Comparison of ENCODE assay signal across 8 cellular contexts in the genomic region with DNA sequence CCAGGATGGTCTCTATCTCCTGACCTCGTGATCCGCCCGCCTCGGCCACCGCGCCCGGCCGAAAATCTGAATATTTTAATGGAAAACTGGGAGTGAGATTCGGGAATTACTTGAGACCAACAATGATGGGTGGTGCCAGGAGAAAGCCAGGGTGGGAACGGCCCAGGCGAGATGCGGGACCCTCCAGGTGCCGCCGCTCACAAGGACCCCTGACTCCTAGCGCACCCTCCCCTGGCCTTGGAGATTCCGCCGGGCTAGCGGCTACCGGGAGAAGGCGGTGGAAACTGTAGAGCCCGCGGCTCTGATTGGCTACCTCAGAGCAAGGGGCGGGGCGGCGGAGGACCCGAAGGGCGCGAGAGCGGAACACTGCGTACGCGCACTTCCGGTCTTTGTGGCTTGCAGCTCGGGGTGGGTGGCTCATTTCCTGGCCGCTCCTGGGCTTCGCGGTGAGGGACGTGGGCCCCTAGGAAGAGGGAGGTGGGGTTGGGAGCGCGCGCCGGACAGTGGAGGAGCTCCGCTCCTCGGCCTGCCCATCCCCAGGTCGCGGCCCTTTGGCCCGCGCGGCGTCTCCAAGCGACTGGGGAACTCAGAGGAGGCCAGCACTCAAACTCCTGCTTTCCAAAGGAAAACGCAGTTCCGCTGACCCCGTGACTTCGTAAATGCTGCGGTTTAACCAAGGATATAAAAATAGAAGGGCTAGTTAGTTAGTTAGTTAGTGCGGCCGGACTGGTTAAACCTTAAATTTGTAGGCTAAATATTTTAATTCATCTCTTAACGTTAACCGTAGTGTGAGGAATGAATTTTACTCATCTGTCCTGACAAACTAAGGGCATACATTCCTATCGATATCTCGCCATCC. TPM values are rescaled to one million over a fixed set of nuclear protein-coding genes. Genes with fewer than 3 reads are reported as not detected.
DNase-seq lines count a peak whose midpoint lies in the region; ATAC-seq, FAIRE-seq and TF ChIP-seq lines count a peak whose summit lies in the region.

Gene ZNF397 (plus strand): TSS at position 371 of the 859 bp plus-strand sequence. CDS start 1,437 bp downstream, outside the sequence.

- H3K4me1 ChIP-seq in right atrium auricular region (peaks cover 0 to 10% of the 10 kb centered on the region in 2 donors), psoas muscle (peaks cover 12% of the 10 kb centered on the region)

- in situ Hi-C loops in GM13977 (cut with MboI; ENCODE audit: low pct_unique_long_range_greater_than_20kb, low sequenced_read_pairs, unreplicated experiment) = no loop called here

- H3K4me1 Mint-ChIP-seq in T-helper 1 cell treated with Interleukin-12 subunit alpha and Interleukin-12 subunit beta and Interleukin-4 antibody, amounts not matched to agents 30 μg/mL and 1 μg/mL, for 36 hours (ENCODE audit: low read depth) = peaks cover 6% of the 10 kb centered on the region

- no peak for FAIRE-seq in urothelium cell line (lab: Jason Lieb, UNC)

- TF ChIP-seq CTCF in GM13977 (IDR thresholded peaks at IDR 0.05; ENCODE audit: extremely low read depth, insufficient read depth, missing control alignments) = no peak
- no peak for TF ChIP-seq CTCF in right atrium auricular region (IDR thresholded peaks at IDR 0.05)
- no peak for TF ChIP-seq CTCF in psoas muscle (IDR thresholded peaks at IDR 0.05)

- H3K27me3 Mint-ChIP-seq in T-helper 1 cell treated with Interleukin-12 subunit alpha and Interleukin-12 subunit beta and Interleukin-4 antibody, amounts not matched to agents 30 μg/mL and 1 μg/mL, for 36 hours (ENCODE audit: low read depth) = no peaks in the 10 kb centered on the region

- H3K9me3 Mint-ChIP-seq in T-helper 1 cell treated with Interleukin-12 subunit alpha and Interleukin-12 subunit beta and Interleukin-4 antibody, amounts not matched to agents 30 μg/mL and 1 μg/mL, for 36 hours = peaks cover 27% of the 10 kb centered on the region

- H3K36me3 Mint-ChIP-seq in T-helper 1 cell treated with Interleukin-12 subunit alpha and Interleukin-12 subunit beta and Interleukin-4 antibody, amounts not matched to agents 30 μg/mL and 1 μg/mL, for 36 hours (ENCODE audit: low read depth) = peaks cover 38% of the 10 kb centered on the region

- H3K27me3 ChIP-seq in right atrium auricular region (no peaks in the 10 kb centered on the region), psoas muscle (ENCODE audit: insufficient read depth in 3 of 3, low read length in 2 of 3) (no peaks in the 10 kb centered on the region)

- peak within 1 kb of the TSS; percentile 67 to 79 for H3K4me3 ChIP-seq in right atrium auricular region
- peak within 1 kb of the TSS; percentile 90 for H3K4me3 ChIP-seq in psoas muscle

- DNase-seq in GM13977 (ENCODE audit: low spot score) (peak; percentile 94), NCI-H1694 (lab: John Stamatoyannopoulos, UW) (peak; percentile 87), right atrium auricular region (ENCODE audit: low spot score) (peak; percentile 98), psoas muscle (peak; percentile 99), urothelium cell line (ENCODE audit: low spot score) (peak; percentile 93)

- ATAC-seq in HG02884 (IDR thresholded peaks at IDR 0.05; ENCODE audit: unreplicated experiment) (peak; percentile 99), psoas muscle (peak; percentile 100)

- H3K27ac ChIP-seq in angular gyrus (ENCODE audit: low read depth, low read length) = peak within 1 kb of the TSS; percentile 98
- H3K27ac ChIP-seq in right atrium auricular region = peak within 1 kb of the TSS; percentile 94 to 98
- H3K27ac ChIP-seq in psoas muscle = peak within 1 kb of the TSS; percentile 99

- H3K9me3 ChIP-seq in right atrium auricular region (no peaks in the 10 kb centered on the region), psoas muscle (no peaks in the 10 kb centered on the region)

- H3K36me3 ChIP-seq in right atrium auricular region (peaks cover 35% of the 10 kb centered on the region), psoas muscle (ENCODE audit: insufficient read depth in 1 of 2, low read depth in 1 of 2) (peaks cover 21 to 36% of the 10 kb centered on the region in 2 donors)

- peak within 1 kb of the TSS; percentile 95 for H3K4me3 Mint-ChIP-seq in T-helper 1 cell treated with Interleukin-12 subunit alpha and Interleukin-12 subunit beta and Interleukin-4 antibody, amounts not matched to agents 30 μg/mL and 1 μg/mL, for 36 hours

- peak within 1 kb of the TSS; percentile 96 for H3K27ac Mint-ChIP-seq in T-helper 1 cell treated with Interleukin-12 subunit alpha and Interleukin-12 subunit beta and Interleukin-4 antibody, amounts not matched to agents 30 μg/mL and 1 μg/mL, for 36 hours

- WGBS in psoas muscle, 3 donors = 0% methylated on average over 62 of the region's 62 CpGs

- intact Hi-C loops in psoas muscle (cut with DNase I) = loop anchor here (1.0 to 5.0 kb wide), 4 partner anchors 46 to 263 kb away; partner anchors contain the start of genes ZNF24 (in 1 of the 2) and ZSCAN30 (in 1 of the 2)

RNA-seq across cellular contexts. Expression of gene ZNF397, which starts in this region (rescaled TPM):
- 10 to 100 TPM; 11.3 to 12.0 TPM for total RNA-seq in right atrium auricular region
- total RNA-seq in psoas muscle = 10 to 100 TPM; 13.7 to 25.0 (median 18.7) TPM
- polyA plus RNA-seq in psoas muscle = 10 to 100 TPM; 10.5 to 34.5 (median 15.2) TPM

Comparison
In these comparisons a context has a peak if more than half of its experiments do, and no peak if none do; other contexts are left out.
1. Peak in every context shown above with its lines: DNase-seq, ATAC-seq, H3K4me3 ChIP-seq and H3K27ac ChIP-seq.